ENCODE assay signal across 28 cellular contexts in the genomic region with DNA sequence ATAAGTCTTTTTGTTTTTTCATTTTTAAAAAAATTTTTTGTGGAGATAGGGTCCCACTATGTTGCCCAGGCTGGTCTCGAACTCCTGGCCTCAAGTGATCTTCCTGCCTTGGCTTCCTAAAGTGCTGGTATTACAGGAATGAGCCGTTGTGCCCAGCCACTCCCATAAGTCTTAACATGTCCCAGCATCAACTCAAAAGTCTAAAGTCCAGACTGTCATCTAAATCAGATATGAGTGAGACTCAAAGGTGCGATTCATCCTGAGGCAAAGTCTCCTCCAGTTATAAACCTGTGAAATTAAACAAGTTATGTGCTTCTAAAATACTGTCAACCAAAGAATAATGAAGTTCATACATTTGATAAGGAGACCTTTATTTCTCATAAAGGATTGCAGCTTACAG. TPM values are rescaled to one million over a fixed set of nuclear protein-coding genes. Genes with fewer than 3 reads are reported as not detected.
DNase-seq lines count a peak whose midpoint lies in the region; ATAC-seq, FAIRE-seq and TF ChIP-seq lines count a peak whose summit lies in the region.
"Had no signal": no experiment of that assay in that cellular context is flagged by ENCODE, and none has a peak within 500 bp of the region (broad histone marks: within the 10 kb centered on the region; RNA-seq: fewer than 3 reads in every experiment).

No MANE protein-coding gene starts in this region.

- H3K9me3 Mint-ChIP-seq in activated CD4-positive, alpha-beta T cell treated with anti-CD3 and anti-CD28 coated beads for 36 hours (ENCODE audit: low read depth): no peaks in the 10 kb centered on the region
- no peaks in the 10 kb centered on the region for H3K9me3 Mint-ChIP-seq in effector memory CD8-positive, alpha-beta T cell
- H3K9me3 Mint-ChIP-seq: CD4-positive, alpha-beta memory T cell; H9 had no signal

- H3K4me3 Mint-ChIP-seq in activated CD4-positive, alpha-beta T cell treated with anti-CD3 and anti-CD28 coated beads for 36 hours: no peak overlapping the region
- H3K4me3 Mint-ChIP-seq in effector memory CD8-positive, alpha-beta T cell: no peak overlapping the region
- H3K4me3 Mint-ChIP-seq: CD4-positive, alpha-beta memory T cell; H9 had no signal

- H3K27me3 ChIP-seq in HepG2 (ENCODE audit: control insufficient read depth in 1 of 2, insufficient read depth in 2 of 2, low read length in 2 of 2): no peaks in the 10 kb centered on the region
- no peaks in the 10 kb centered on the region for H3K27me3 ChIP-seq in small intestine (ENCODE audit: control insufficient read depth in 2 of 2, insufficient read depth in 2 of 2, low read length in 2 of 2)
- H3K27me3 ChIP-seq in SK-N-SH (ENCODE audit: insufficient read depth): no peaks in the 10 kb centered on the region

- H3K9ac ChIP-seq in HepG2 (ENCODE audit: insufficient read depth, low read depth, low read length) (no peak overlapping the region), SK-N-SH (no peak overlapping the region)
- H3K9ac ChIP-seq: GM23248 had no signal

- H3K79me2 ChIP-seq in HepG2 (ENCODE audit: insufficient read depth, low read length): no peaks in the 10 kb centered on the region
- H3K79me2 ChIP-seq in SK-N-SH (ENCODE audit: insufficient read depth): no peaks in the 10 kb centered on the region

- no peak overlapping the region for H3K4me2 ChIP-seq in HepG2 (ENCODE audit: low read depth, low read length)
- no peak overlapping the region for H3K4me2 ChIP-seq in SK-N-SH
- H3K4me2 ChIP-seq: A549 had no signal

- DNase-seq in activated CD4-positive, alpha-beta T cell treated with anti-CD3 and anti-CD28 coated beads for 36 hours: no peak
- no peak for DNase-seq in activated CD4-positive, alpha-beta T cell treated with anti-CD3 and anti-CD28 coated beads, Interleukin-2, amount 50 U/mL, for 1 hour
- DNase-seq in SW480 (ENCODE audit: low spot score) (peak; percentile 18), HepG2 (ENCODE audit: low spot score) (peak; percentile 42), small intestine (peak; percentile 89), SK-N-SH (no peak), NCI-H1436 (lab: John Stamatoyannopoulos, UW) (no peak)
- DNase-seq in effector memory CD8-positive, alpha-beta T cell: no peak
- DNase-seq: 8988T; ACHN; AML-193; C1 segment of cervical spinal cord; Calu3; CD4-positive, alpha-beta memory T cell; COR-L47; DMS53; DMS79 treated with DMSO at 0.1 percent for 48 hours; GF-D8; GM23248; H9 had no signal

- no peak for FAIRE-seq in HepG2 (lab: Jason Lieb, UNC)
- FAIRE-seq in small intestine (lab: Jason Lieb, UNC): no peak
- FAIRE-seq: A549, GM12891, GM18507, H1 had no signal

- no peaks in the 10 kb centered on the region for H3F3A ChIP-seq in SK-N-SH (replicated peaks; ENCODE audit: insufficient read depth)

- H3K4me1 Mint-ChIP-seq in activated CD4-positive, alpha-beta T cell treated with anti-CD3 and anti-CD28 coated beads for 36 hours: no peaks in the 10 kb centered on the region
- H3K4me1 Mint-ChIP-seq in effector memory CD8-positive, alpha-beta T cell (ENCODE audit: low read depth in 2 of 2): peaks cover 0 to 4% of the 10 kb centered on the region in 2 donors
- H3K4me1 Mint-ChIP-seq: CD4-positive, alpha-beta memory T cell had no signal

- H3K4me3 ChIP-seq in HepG2 (replicated peaks in 1 of 3; ENCODE audit: insufficient read depth in 1 of 3, low read depth in 2 of 3, low read length in 3 of 3) (no peak overlapping the region), small intestine (ENCODE audit: low read depth in 1 of 2, low read length in 2 of 2) (no peak overlapping the region), SK-N-SH (ENCODE audit: low read depth in 2 of 2, low read length in 1 of 2) (no peak overlapping the region)
- H3K4me3 ChIP-seq: A549, GM23248 had no signal

- H3K36me3 Mint-ChIP-seq in activated CD4-positive, alpha-beta T cell treated with anti-CD3 and anti-CD28 coated beads for 36 hours (ENCODE audit: low read depth): no peaks in the 10 kb centered on the region
- H3K36me3 Mint-ChIP-seq in effector memory CD8-positive, alpha-beta T cell (ENCODE audit: insufficient read depth): no peaks in the 10 kb centered on the region
- H3K36me3 Mint-ChIP-seq: CD4-positive, alpha-beta memory T cell had no signal

- H4K20me1 ChIP-seq in HepG2 (ENCODE audit: insufficient read depth, low read length) (no peaks in the 10 kb centered on the region), SK-N-SH (ENCODE audit: insufficient read depth) (no peaks in the 10 kb centered on the region)

- peaks cover 24% of the 10 kb centered on the region for H3K4me1 ChIP-seq in HepG2 (ENCODE audit: insufficient read depth, low read length)
- no peaks in the 10 kb centered on the region for H3K4me1 ChIP-seq in small intestine (ENCODE audit: control insufficient read depth in 2 of 2, insufficient read depth in 1 of 2, low read depth in 1 of 2, low read length in 1 of 2)
- H3K4me1 ChIP-seq in SK-N-SH (ENCODE audit: control insufficient read depth in 1 of 2, insufficient read depth in 2 of 2, low read depth in 1 of 2, low read length in 1 of 2): no peaks in the 10 kb centered on the region
- H3K4me1 ChIP-seq: A549 had no signal

- H3K27ac Mint-ChIP-seq in activated CD4-positive, alpha-beta T cell treated with anti-CD3 and anti-CD28 coated beads for 36 hours: peak overlapping the region; percentile 15
- no peak overlapping the region for H3K27ac Mint-ChIP-seq in effector memory CD8-positive, alpha-beta T cell
- H3K27ac Mint-ChIP-seq: CD4-positive, alpha-beta memory T cell; H9 had no signal

- H3K36me3 ChIP-seq in HepG2 (replicated peaks in 1 of 2; ENCODE audit: control insufficient read depth in 1 of 2, insufficient read depth in 2 of 2, low read length in 2 of 2): no peaks in the 10 kb centered on the region
- no peaks in the 10 kb centered on the region for H3K36me3 ChIP-seq in small intestine (ENCODE audit: control insufficient read depth in 2 of 2, insufficient read depth in 2 of 2, low read length in 2 of 2)
- no peaks in the 10 kb centered on the region for H3K36me3 ChIP-seq in SK-N-SH (replicated peaks in 1 of 2; ENCODE audit: control insufficient read depth in 1 of 2, insufficient read depth in 2 of 2, low read length in 1 of 2)

- intact Hi-C loops in activated CD4-positive, alpha-beta T cell treated with anti-CD3 and anti-CD28 coated beads for 36 hours (cut with DNase I, micrococcal nuclease): no loop called here
- intact Hi-C loops in HepG2 (cut with micrococcal nuclease; ENCODE audit: unreplicated experiment): no loop called here

- in situ Hi-C loops in HepG2 (cut with HindIII; ENCODE audit: extremely low pct_ligation_motif_present, low pct_unique_long_range_greater_than_20kb): no loop called here

- no TSS peak for BruUV-seq in HepG2 (replicated peaks; lab: Mats Ljungman, UMichigan)

- CTCF ChIA-PET in activated CD4-positive, alpha-beta T cell treated with anti-CD3 and anti-CD28 coated beads for 36 hours (lab: Charles Lee): no interaction called here
- CTCF ChIA-PET in HepG2 (lab: Yijun Ruan, JAX; ENCODE audit: low intra/inter-chr PET ratio, low total read pairs): no interaction called here
- CTCF ChIA-PET in SK-N-SH (lab: Yijun Ruan, JAX): interaction anchor here (1.2 to 1.9 kb wide), 2 partner anchors 55 to 63 kb away, joined by 3 to 4 read pairs; no protein-coding TSS in a partner anchor

- H3K27me3 Mint-ChIP-seq in activated CD4-positive, alpha-beta T cell treated with anti-CD3 and anti-CD28 coated beads for 36 hours: no peaks in the 10 kb centered on the region
- peaks cover 15 to 18% of the 10 kb centered on the region in 2 donors for H3K27me3 Mint-ChIP-seq in effector memory CD8-positive, alpha-beta T cell

- TF ChIP-seq CTCF in HepG2 (CRISPR knock-in tag; IDR thresholded peaks at IDR 0.05) (no peak), SK-N-SH (IDR thresholded peaks at IDR 0.05) (no peak)

- no peak for ATAC-seq in activated CD4-positive, alpha-beta T cell treated with anti-CD3 and anti-CD28 coated beads for 36 hours
- no peak for ATAC-seq in HepG2
- ATAC-seq in effector memory CD8-positive, alpha-beta T cell (replicated peaks): no peak
- ATAC-seq: A549, HCT116 had no signal

- TF ChIP-seq EP300 in HepG2 (IDR thresholded peaks at IDR 0.05; ENCODE audit: low read depth in 2 of 2, low read length in 2 of 2): no peak
- no peak for TF ChIP-seq EP300 in HepG2 (CRISPR knock-in tag; IDR thresholded peaks at IDR 0.05; ENCODE audit: borderline replicate concordance)
- TF ChIP-seq EP300 in SK-N-SH (IDR thresholded peaks at IDR 0.05; ENCODE audit: borderline replicate concordance in 1 of 2, low read depth in 1 of 2, low read length in 1 of 2): no peak

- POLR2A ChIA-PET in activated CD4-positive, alpha-beta T cell treated with anti-CD3 and anti-CD28 coated beads for 36 hours (lab: Charles Lee): no interaction called here
- POLR2A ChIA-PET in HepG2 (lab: Yijun Ruan, JAX) (no interaction called here), SK-N-SH (lab: Yijun Ruan, JAX) (no interaction called here)

- no peak overlapping the region for H3K27ac ChIP-seq in HepG2 (ENCODE audit: extremely low read length, insufficient read depth, low read length)
- H3K27ac ChIP-seq in small intestine (ENCODE audit: low read depth in 1 of 2, low read length in 1 of 2): no peak overlapping the region
- no peak overlapping the region for H3K27ac ChIP-seq in SK-N-SH (ENCODE audit: low read depth in 2 of 2, low read length in 1 of 2)
- H3K27ac ChIP-seq: A549, GM23248 had no signal

- no peaks in the 10 kb centered on the region for H3K9me2 ChIP-seq in SK-N-SH

- 16% methylated on average over 3 of the region's 3 CpGs for WGBS in HepG2 (ENCODE audit: low lambda C conversion rate)
- 22 to 67% (median 42%) methylated on average over 3 of the region's 3 CpGs for WGBS in small intestine, 3 donors
- 31% methylated on average over 3 of the region's 3 CpGs for WGBS in SK-N-SH (ENCODE audit: low lambda C conversion rate)

- no peaks in the 10 kb centered on the region for H3K9me3 ChIP-seq in HepG2 (ENCODE audit: low read length)
- no peaks in the 10 kb centered on the region for H3K9me3 ChIP-seq in small intestine (ENCODE audit: control insufficient read depth, low read depth)
- no peaks in the 10 kb centered on the region for H3K9me3 ChIP-seq in SK-N-SH
- H3K9me3 ChIP-seq: A549 had no signal

- no peak for TF ChIP-seq POLR2A in HepG2 (IDR thresholded peaks at IDR 0.05; ENCODE audit: insufficient read depth in 1 of 2, low read depth in 2 of 2, low read length in 2 of 2)

- TF ChIP-seq RAD21 in HepG2 (CRISPR knock-in tag; IDR thresholded peaks at IDR 0.05) (no peak), SK-N-SH (IDR thresholded peaks at IDR 0.05; ENCODE audit: low read length) (no peak)

- H2AFZ ChIP-seq in HepG2 (ENCODE audit: low read length): no peak overlapping the region
- no peak overlapping the region for H2AFZ ChIP-seq in SK-N-SH (ENCODE audit: low read depth)
- H2AFZ ChIP-seq: GM23248 had no signal

RNA-seq across cellular contexts. Expression of a gene that starts 11.2 kb away (rescaled TPM):
- total RNA-seq in activated CD4-positive, alpha-beta T cell treated with anti-CD3 and anti-CD28 coated beads for 36 hours: 1 to 10 TPM; 1.1 to 1.3 TPM
- not detected in 2 replicates for total RNA-seq in HepG2 (2016; rRNA removed; fragmentation: Illumina TruSeq; extraction: Trizol)
- not detected in 2 replicates for total RNA-seq in HepG2 (2016; cell fraction: cytosol; rRNA removed; fragmentation: Illumina TruSeq; extraction: Trizol; ENCODE audit: low read depth)
- total RNA-seq in HepG2 (2016; cell fraction: insoluble cytoplasmic fraction; rRNA removed; fragmentation: Illumina TruSeq; extraction: Trizol): 0.02 TPM in 1 of 2 replicates, not detected in the other
- total RNA-seq in HepG2 (2016; cell fraction: membrane; rRNA removed; fragmentation: Illumina TruSeq; extraction: Trizol): not detected in 2 replicates
- not detected in 2 replicates for total RNA-seq in HepG2 (2016; cell fraction: nucleus; rRNA removed; fragmentation: Illumina TruSeq; extraction: Trizol)
- polyA plus RNA-seq in HepG2 (2011; rRNA removed) (0.05 TPM in 1 of 2 replicates, not detected in the other), small intestine (1 to 10 TPM in 1 of 3 donors, under 1 TPM in 2; 0.54 to 1.5 (median 0.67) TPM), SK-N-SH (2012; rRNA removed) (0.30 and 0.44 TPM in 2 replicates)
- polyA plus RNA-seq in HepG2 (2011; cell fraction: cytosol; rRNA removed): not detected in 2 replicates
- not detected in 2 replicates for polyA plus RNA-seq in HepG2 (2011; cell fraction: nucleus; rRNA removed)
- not detected in 2 replicates for polyA plus RNA-seq in HepG2 (2012)
- not detected in 2 replicates for polyA plus RNA-seq in HepG2 (2016; cell fraction: cytosol; fragmentation: Illumina TruSeq; extraction: Trizol; ENCODE audit: low read depth)
- not detected in 2 replicates for polyA plus RNA-seq in HepG2 (2016; cell fraction: insoluble cytoplasmic fraction; fragmentation: Illumina TruSeq; extraction: Trizol; ENCODE audit: low read depth)
- not detected in 2 replicates for polyA plus RNA-seq in HepG2 (2016; cell fraction: membrane; fragmentation: Illumina TruSeq; extraction: Trizol; ENCODE audit: low read depth)
- not detected in 2 replicates for polyA plus RNA-seq in HepG2 (2016; cell fraction: nucleus; fragmentation: Illumina TruSeq; extraction: Trizol; ENCODE audit: insufficient read depth, low read depth)
- polyA minus RNA-seq in HepG2 (2011; rRNA and poly(A)+ RNA removed; ENCODE audit: low replicate concordance): not detected in 2 replicates
- not detected in 2 replicates for polyA minus RNA-seq in HepG2 (2011; cell fraction: cytosol; rRNA and poly(A)+ RNA removed)
- 0.26 and 0.50 TPM in 2 replicates for polyA minus RNA-seq in HepG2 (2011; cell fraction: nucleus; rRNA and poly(A)+ RNA removed)
- polyA plus RNA-seq in SK-N-SH (2012; cell fraction: cytosol; rRNA removed): 0.18 and 0.28 TPM in 2 replicates
- polyA plus RNA-seq in SK-N-SH (2012; cell fraction: nucleus; rRNA removed): 1.5 and 1.7 TPM in 2 replicates
- total RNA-seq: G401, H1, H9 had no signal
- polyA plus RNA-seq: A549 had no signal

RNA-seq across cellular contexts. Expression of a gene that starts 19.0 kb away (rescaled TPM):
- not detected for total RNA-seq in activated CD4-positive, alpha-beta T cell treated with anti-CD3 and anti-CD28 coated beads for 36 hours
- 0.58 and 0.90 TPM in 2 replicates for total RNA-seq in HepG2 (2016; rRNA removed; fragmentation: Illumina TruSeq; extraction: Trizol)
- 0.20 and 0.26 TPM in 2 replicates for total RNA-seq in HepG2 (2016; cell fraction: cytosol; rRNA removed; fragmentation: Illumina TruSeq; extraction: Trizol; ENCODE audit: low read depth)
- total RNA-seq in HepG2 (2016; cell fraction: insoluble cytoplasmic fraction; rRNA removed; fragmentation: Illumina TruSeq; extraction: Trizol): 0.41 and 0.79 TPM in 2 replicates
- 0.25 and 0.41 TPM in 2 replicates for total RNA-seq in HepG2 (2016; cell fraction: membrane; rRNA removed; fragmentation: Illumina TruSeq; extraction: Trizol)
- total RNA-seq in HepG2 (2016; cell fraction: nucleus; rRNA removed; fragmentation: Illumina TruSeq; extraction: Trizol): 1.2 and 1.7 TPM in 2 replicates
- 2.0 and 2.8 TPM in 2 replicates for polyA plus RNA-seq in HepG2 (2011; rRNA removed)
- polyA plus RNA-seq in HepG2 (2011; cell fraction: cytosol; rRNA removed): 1.5 and 2.3 TPM in 2 replicates
- polyA plus RNA-seq in HepG2 (2011; cell fraction: nucleus; rRNA removed): 0.79 and 1.8 TPM in 2 replicates
- 2.6 and 4.9 TPM in 2 replicates for polyA plus RNA-seq in HepG2 (2012)
- 0.12 and 0.17 TPM in 2 replicates for polyA plus RNA-seq in HepG2 (2016; cell fraction: cytosol; fragmentation: Illumina TruSeq; extraction: Trizol; ENCODE audit: low read depth)
- polyA plus RNA-seq in HepG2 (2016; cell fraction: insoluble cytoplasmic fraction; fragmentation: Illumina TruSeq; extraction: Trizol; ENCODE audit: low read depth): 0.52 and 0.73 TPM in 2 replicates
- polyA plus RNA-seq in HepG2 (2016; cell fraction: membrane; fragmentation: Illumina TruSeq; extraction: Trizol; ENCODE audit: low read depth): 0.31 and 0.44 TPM in 2 replicates
- 1.5 and 2.0 TPM in 2 replicates for polyA plus RNA-seq in HepG2 (2016; cell fraction: nucleus; fragmentation: Illumina TruSeq; extraction: Trizol; ENCODE audit: insufficient read depth, low read depth)
- polyA minus RNA-seq in HepG2 (2011; rRNA and poly(A)+ RNA removed; ENCODE audit: low replicate concordance): 4.2 TPM in 1 of 2 replicates, not detected in the other
- 2.0 and 3.6 TPM in 2 replicates for polyA minus RNA-seq in HepG2 (2011; cell fraction: cytosol; rRNA and poly(A)+ RNA removed)
- 2.4 and 2.6 TPM in 2 replicates for polyA minus RNA-seq in HepG2 (2011; cell fraction: nucleus; rRNA and poly(A)+ RNA removed)
- under 1 TPM in 1 of 3 donors, not detected in 2; 0.01 TPM for polyA plus RNA-seq in small intestine
- polyA plus RNA-seq in SK-N-SH (2012; rRNA removed): not detected in 2 replicates
- polyA plus RNA-seq in SK-N-SH (2012; cell fraction: cytosol; rRNA removed): not detected in 2 replicates
- not detected in 2 replicates for polyA plus RNA-seq in SK-N-SH (2012; cell fraction: nucleus; rRNA removed)
- total RNA-seq: Calu3; CD4-positive, alpha-beta memory T cell; Daoy; G401; GM23248; H1; H9 had no signal
- polyA plus RNA-seq: A549; BJ; CD4-positive, alpha-beta memory T cell; GM23248; H1 had no signal

Comparison
In these comparisons a context has a peak if more than half of its experiments do, and no peak if none do; other contexts are left out.
1. DNase-seq: peak in SW480 (single experiment), HepG2 (single experiment) and small intestine (single experiment); none in activated CD4-positive, alpha-beta T cell treated with anti-CD3 and anti-CD28 coated beads for 36 hours (single experiment), activated CD4-positive, alpha-beta T cell treated with anti-CD3 and anti-CD28 coated beads, Interleukin-2, amount 50 U/mL, for 1 hour (single experiment), effector memory CD8-positive, alpha-beta T cell (0 of 3), SK-N-SH (single experiment) and NCI-H1436 (single experiment).